ENCODE assay signal across 30 cellular contexts in the genomic region with DNA sequence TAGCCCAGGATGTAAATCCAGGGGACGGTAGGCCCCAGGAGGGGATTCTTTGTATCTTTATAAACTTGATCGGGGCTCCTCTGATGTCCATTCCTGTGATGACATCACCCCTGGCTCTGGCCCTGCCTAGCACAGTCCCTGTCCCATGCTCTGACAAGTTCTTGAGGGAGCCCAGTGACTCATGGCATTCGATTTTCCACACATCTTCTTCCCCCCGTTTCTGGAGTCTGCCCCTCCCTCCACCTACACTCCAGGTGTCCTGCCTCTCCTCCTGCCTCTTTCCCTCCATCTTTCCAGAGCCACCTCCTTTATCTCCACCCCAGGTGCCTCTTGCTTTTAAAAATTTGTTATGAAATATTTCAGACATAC.
DNase-seq lines count a peak whose midpoint lies in the region; ATAC-seq, FAIRE-seq and TF ChIP-seq lines count a peak whose summit lies in the region.
"Had no signal": no experiment of that assay in that cellular context is flagged by ENCODE, and none has a peak within 500 bp of the region (broad histone marks: within the 10 kb centered on the region; RNA-seq: fewer than 3 reads in every experiment).

No MANE protein-coding gene starts in this region.

- FAIRE-seq in astrocyte (lab: Jason Lieb, UNC) (no peak), keratinocyte (lab: Jason Lieb, UNC) (peak; percentile 9)
- FAIRE-seq: GM18507, HTR-8/SVneo had no signal

- no peak overlapping the region for H2AFZ ChIP-seq in astrocyte (ENCODE audit: low read depth, low read length)
- no peak overlapping the region for H2AFZ ChIP-seq in keratinocyte (ENCODE audit: control insufficient read depth, low read length)
- no peak overlapping the region for H2AFZ ChIP-seq in smooth muscle cell (ENCODE audit: low read depth)
- H2AFZ ChIP-seq: GM23338, PC-9 had no signal

- no peak overlapping the region for H3K4me2 ChIP-seq in astrocyte (ENCODE audit: low read length)
- H3K4me2 ChIP-seq in keratinocyte (ENCODE audit: control insufficient read depth, extremely low read depth, insufficient read depth, low read depth, low read length) = no peak overlapping the region
- H3K4me2 ChIP-seq in smooth muscle cell = no peak overlapping the region
- H3K4me2 ChIP-seq: GM23338, PC-9 had no signal

- TF ChIP-seq CTCF in astrocyte (IDR thresholded peaks at IDR 0.05; ENCODE audit: insufficient read depth, low read depth, low read length) (no peak), keratinocyte (optimal IDR thresholded peaks at IDR 0.05 in 1 of 3, IDR thresholded peaks at IDR 0.05 in 1 of 3, conservative IDR thresholded peaks at IDR 0.05 in 1 of 3; ENCODE audit: extremely low read depth in 1 of 3, insufficient read depth in 2 of 3, low read length in 3 of 3) (no peak), smooth muscle cell (IDR thresholded peaks at IDR 0.05; ENCODE audit: borderline replicate concordance, insufficient read depth, poor library complexity, severe bottlenecking) (no peak)

- no peak overlapping the region for H3K27ac ChIP-seq in astrocyte (ENCODE audit: low read depth, low read length)
- no peak overlapping the region for H3K27ac ChIP-seq in keratinocyte (ENCODE audit: control insufficient read depth, insufficient read depth, low read length)
- H3K27ac ChIP-seq in smooth muscle cell (ENCODE audit: low read depth) = peak overlapping the region; percentile 22
- H3K27ac ChIP-seq: PC-9 had no signal

- H3K9me1 ChIP-seq in keratinocyte (ENCODE audit: control insufficient read depth, extremely low read depth, insufficient read depth, low read length) = no peaks in the 10 kb centered on the region

- no peaks in the 10 kb centered on the region for H3K79me2 ChIP-seq in astrocyte (ENCODE audit: insufficient read depth, low read length)
- no peaks in the 10 kb centered on the region for H3K79me2 ChIP-seq in keratinocyte (ENCODE audit: control insufficient read depth, insufficient read depth, low read length)
- H3K79me2 ChIP-seq in smooth muscle cell (ENCODE audit: low read depth) = no peaks in the 10 kb centered on the region

- no peaks in the 10 kb centered on the region for H3K9me3 ChIP-seq in astrocyte (ENCODE audit: insufficient read depth, low read depth, low read length)
- H3K9me3 ChIP-seq in keratinocyte (ENCODE audit: control insufficient read depth, low read depth, low read length) = no peaks in the 10 kb centered on the region
- no peaks in the 10 kb centered on the region for H3K9me3 ChIP-seq in smooth muscle cell (replicated peaks; ENCODE audit: low read depth)
- H3K9me3 ChIP-seq: BE2C, MG63 had no signal

- ATAC-seq in HG02610 (IDR thresholded peaks at IDR 0.05; ENCODE audit: unreplicated experiment) = no peak
- ATAC-seq: GM23338 had no signal

- H3K9ac ChIP-seq in astrocyte (ENCODE audit: low read length) (no peak overlapping the region), keratinocyte (ENCODE audit: control insufficient read depth, extremely low read depth, insufficient read depth, low read length) (no peak overlapping the region), smooth muscle cell (ENCODE audit: low read depth) (no peak overlapping the region)

- peaks cover 4% of the 10 kb centered on the region for H3K9me3 Mint-ChIP-seq in astrocyte (ENCODE audit: unreplicated experiment)
- H3K9me3 Mint-ChIP-seq: GM23338, H9, HFFc6 had no signal

- H4K20me1 ChIP-seq in astrocyte (ENCODE audit: insufficient read depth, low read length) (no peaks in the 10 kb centered on the region), keratinocyte (ENCODE audit: control insufficient read depth, extremely low read depth, insufficient read depth, low read length) (no peaks in the 10 kb centered on the region), smooth muscle cell (ENCODE audit: low read depth) (no peaks in the 10 kb centered on the region)

- peaks cover 2% of the 10 kb centered on the region for H3K36me3 Mint-ChIP-seq in astrocyte (ENCODE audit: low read depth, unreplicated experiment)
- H3K36me3 Mint-ChIP-seq: CD14-positive monocyte; CD8-positive, alpha-beta memory T cell had no signal

- no peak overlapping the region for H3K4me3 Mint-ChIP-seq in astrocyte (ENCODE audit: unreplicated experiment)
- H3K4me3 Mint-ChIP-seq: CD14-positive monocyte; CD8-positive, alpha-beta memory T cell; GM23338; H9; HFFc6 had no signal

- peaks cover 9% of the 10 kb centered on the region for H3K4me1 Mint-ChIP-seq in astrocyte (ENCODE audit: low read depth, unreplicated experiment)
- H3K4me1 Mint-ChIP-seq: CD14-positive monocyte; CD8-positive, alpha-beta memory T cell had no signal

- WGBS in smooth muscle cell (ENCODE audit: low lambda C conversion rate) = 62% methylated on average over 4 of the region's 4 CpGs

- H3K27me3 ChIP-seq in astrocyte (ENCODE audit: insufficient read depth, low read length) (peaks cover 11% of the 10 kb centered on the region), keratinocyte (ENCODE audit: control insufficient read depth, extremely low read depth, insufficient read depth, low read length) (no peaks in the 10 kb centered on the region), smooth muscle cell (ENCODE audit: low read depth) (no peaks in the 10 kb centered on the region)
- H3K27me3 ChIP-seq: BE2C, MG63 had no signal

- H3K4me1 ChIP-seq in astrocyte (ENCODE audit: insufficient read depth, low read length) (no peaks in the 10 kb centered on the region), keratinocyte (ENCODE audit: control insufficient read depth, extremely low read depth, insufficient read depth, low read length) (peaks cover 27% of the 10 kb centered on the region), smooth muscle cell (ENCODE audit: low read depth) (no peaks in the 10 kb centered on the region)
- H3K4me1 ChIP-seq: BE2C had no signal

- H3K4me3 ChIP-seq in astrocyte (ENCODE audit: insufficient read depth, low read depth, low read length) = no peak overlapping the region
- no peak overlapping the region for H3K4me3 ChIP-seq in keratinocyte (ENCODE audit: control insufficient read depth in 2 of 3, extremely low read depth in 1 of 3, insufficient read depth in 2 of 3, low read depth in 1 of 3, low read length in 3 of 3)
- H3K4me3 ChIP-seq in smooth muscle cell = no peak overlapping the region
- H3K4me3 ChIP-seq: GM23338, MG63, PC-9 had no signal

- dilution Hi-C loops in keratinocyte (cut with MboI; ENCODE audit: extremely low pct_ligation_motif_present, low sequenced_read_pairs) = no loop called here

- H3K36me3 ChIP-seq in astrocyte (ENCODE audit: insufficient read depth, low read length) (no peaks in the 10 kb centered on the region), keratinocyte (ENCODE audit: control insufficient read depth in 2 of 2, extremely low read depth in 1 of 2, insufficient read depth in 2 of 2, low read length in 2 of 2) (no peaks in the 10 kb centered on the region), smooth muscle cell (ENCODE audit: low read depth) (no peaks in the 10 kb centered on the region)
- H3K36me3 ChIP-seq: BE2C, MG63 had no signal

- peak overlapping the region; percentile 2 for H3K27ac Mint-ChIP-seq in astrocyte (ENCODE audit: unreplicated experiment)
- H3K27ac Mint-ChIP-seq: CD14-positive monocyte; CD8-positive, alpha-beta memory T cell; GM23338; HFFc6 had no signal

- peak; percentile 43 for DNase-seq in NCI-H2107 treated with DMSO at 0.1 percent for 48 hours (lab: John Stamatoyannopoulos, UW; ENCODE audit: unreplicated experiment)
- DNase-seq in NCI-H2107 (lab: John Stamatoyannopoulos, UW) = no peak
- DNase-seq in astrocyte (ENCODE audit: low read depth) = no peak
- DNase-seq in keratinocyte (ENCODE audit: low read depth, low spot score) = no peak
- no peak for DNase-seq in smooth muscle cell (lab: John Stamatoyannopoulos, UW; ENCODE audit: unreplicated experiment)
- DNase-seq in NCI-H345 treated with DMSO at 0.1 percent for 48 hours (lab: John Stamatoyannopoulos, UW; ENCODE audit: unreplicated experiment) = no peak
- no peak for DNase-seq in NCI-H446 treated with DMSO at 0.1 percent for 48 hours (lab: John Stamatoyannopoulos, UW)
- DNase-seq: 8988T; ACHN; BE2C; CD8-positive, alpha-beta memory T cell; DMS 273 treated with DMSO at 0.1 percent for 48 hours; DND-41; H9; HFFc6; KBM-7; MG63; NCI-H1105 treated with DMSO at 0.1 percent for 48 hours; NCI-H146; NCI-H1930; NCI-H2227 treated with DMSO at 0.1 percent for 48 hours; NCI-H774; NK-92 treated with Interleukin-12 subunit alpha and Interleukin-12 subunit beta, amount 100 ng/mL, for 24 hours; PC-9; SHP77 had no signal

- peaks cover 49% of the 10 kb centered on the region for H3K27me3 Mint-ChIP-seq in astrocyte (ENCODE audit: low read depth, unreplicated experiment)

- no peaks in the 10 kb centered on the region for H3F3A ChIP-seq in smooth muscle cell (ENCODE audit: low read depth)
